In the genomic region with DNA sequence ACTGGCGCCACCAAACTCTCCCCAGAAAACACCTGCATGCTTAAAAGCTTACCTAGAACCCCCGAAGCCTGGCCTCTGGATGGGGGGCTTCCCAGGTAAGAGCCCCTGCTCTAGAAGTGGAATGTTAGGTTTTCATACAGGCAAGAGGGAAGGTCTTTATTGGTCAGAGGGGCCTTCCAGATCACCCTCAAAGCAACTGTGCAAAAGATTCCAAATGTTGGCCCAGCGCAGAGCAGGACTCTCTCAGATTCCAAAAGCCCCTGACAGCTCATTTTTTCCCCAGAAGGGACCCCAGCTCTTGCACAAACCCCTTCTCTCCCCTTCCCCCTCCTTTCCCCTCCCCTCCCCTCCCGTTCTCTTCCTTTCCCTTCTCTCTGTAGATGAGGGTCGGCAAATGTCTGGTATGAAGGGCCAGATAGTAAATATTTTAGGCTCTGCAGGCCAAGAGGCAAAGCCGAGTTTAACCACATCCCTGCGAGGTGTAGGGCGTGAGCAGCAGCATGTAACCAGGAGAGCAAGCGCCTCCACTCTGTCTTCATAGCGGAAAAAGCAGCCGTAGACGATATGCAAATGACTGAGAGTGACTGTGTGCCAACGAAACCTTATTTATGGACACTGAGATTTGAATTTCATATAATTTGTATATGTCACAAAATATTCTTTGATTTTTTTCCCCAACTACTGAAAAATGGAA, we compare ENCODE assay signal across 8 cellular contexts.
DNase-seq lines count a peak whose midpoint lies in the region; ATAC-seq lines count a peak whose summit lies in the region.

No MANE protein-coding gene starts in this region.

- H2AFZ ChIP-seq in Karpas-422 (ENCODE audit: low read length), result no peak overlapping the region

- H3K79me2 ChIP-seq in Karpas-422 (ENCODE audit: low read length), result no peaks in the 10 kb centered on the region

- H3K4me3 ChIP-seq in Karpas-422 (ENCODE audit: low read length), result peak overlapping the region; percentile 52

- CTCF ChIA-PET in activated CD4-positive, alpha-beta memory T cell treated with anti-CD3 and anti-CD28 coated beads, Interleukin-2, amount 10 ng/mL, durations not matched to agents 7 days and 5 days (lab: Charles Lee), result interaction anchor here (1.4 to 2.2 kb wide), 5 partner anchors 20 to 79 kb away, joined by 3 to 11 read pairs (median 5); no protein-coding TSS in a partner anchor

- H4K20me1 ChIP-seq in Karpas-422 (ENCODE audit: insufficient read depth, low read depth, low read length), result peaks cover 12% of the 10 kb centered on the region; the same call in 1 of the 2 replicates

- H3K9me2 ChIP-seq in Karpas-422 (replicated peaks; ENCODE audit: insufficient read depth, low read length), result no peaks in the 10 kb centered on the region

- DNase-seq in ELF-1 (ENCODE audit: low read depth, low spot score) (peak; percentile 9), Karpas-422 (peak; percentile 91), glomerular visceral epithelial cell (ENCODE audit: extremely low spot score) (peak; percentile 58), retina (no peak), COR-L47 (lab: John Stamatoyannopoulos, UW) (no peak)
- peak; percentile 81 for DNase-seq in activated CD4-positive, alpha-beta memory T cell treated with anti-CD3 and anti-CD28 coated beads, Interleukin-2, amount 10 ng/mL, durations not matched to agents 7 days and 5 days
- peak in 2 of 3 experiments; percentile 28 to 65 for DNase-seq in stimulated activated CD4-positive, alpha-beta T cell treated with anti-CD3 and anti-CD28 coated beads, TNF-alpha, amount 100 ng/mL, for 24 hours (ENCODE audit: low read depth in 3 of 3)

- peak; percentile 82 for ATAC-seq in GM21526 (IDR thresholded peaks at IDR 0.05; ENCODE audit: low FRiP score, unreplicated experiment)

- H3K9me3 Mint-ChIP-seq in activated CD4-positive, alpha-beta memory T cell treated with anti-CD3 and anti-CD28 coated beads, Interleukin-2, amount 10 ng/mL, durations not matched to agents 7 days and 5 days, result no peaks in the 10 kb centered on the region

- POLR2A ChIA-PET in activated CD4-positive, alpha-beta memory T cell treated with anti-CD3 and anti-CD28 coated beads, Interleukin-2, amount 10 ng/mL, durations not matched to agents 7 days and 5 days (lab: Charles Lee), result interaction anchor here (1.0 to 5.8 kb wide), 24 partner anchors 9 to 980 kb away, joined by 3 to 75 read pairs (median 6); a partner anchor contains a TSS

- H3K27me3 ChIP-seq in Karpas-422 (ENCODE audit: low read length), result no peaks in the 10 kb centered on the region; the same call in 1 of the 2 replicates

- H3K9ac ChIP-seq in Karpas-422 (ENCODE audit: low read length), result peak overlapping the region; percentile 46

- peak overlapping the region; percentile 81 for H3K4me3 Mint-ChIP-seq in activated CD4-positive, alpha-beta memory T cell treated with anti-CD3 and anti-CD28 coated beads, Interleukin-2, amount 10 ng/mL, durations not matched to agents 7 days and 5 days

- peaks cover 28% of the 10 kb centered on the region for H3K36me3 Mint-ChIP-seq in activated CD4-positive, alpha-beta memory T cell treated with anti-CD3 and anti-CD28 coated beads, Interleukin-2, amount 10 ng/mL, durations not matched to agents 7 days and 5 days (ENCODE audit: low read depth)

- peak overlapping the region; percentile 51 for H3K27ac ChIP-seq in Karpas-422 (ENCODE audit: low read length)

- H3K4me1 ChIP-seq in Karpas-422 (ENCODE audit: low read length), result peaks cover 55% of the 10 kb centered on the region

- H3K4me2 ChIP-seq in Karpas-422 (ENCODE audit: low read depth, low read length, poor library complexity, severe bottlenecking), result peak overlapping the region; percentile 70

- H3K27ac Mint-ChIP-seq in activated CD4-positive, alpha-beta memory T cell treated with anti-CD3 and anti-CD28 coated beads, Interleukin-2, amount 10 ng/mL, durations not matched to agents 7 days and 5 days, result peak overlapping the region; percentile 97

- H3K27me3 Mint-ChIP-seq in activated CD4-positive, alpha-beta memory T cell treated with anti-CD3 and anti-CD28 coated beads, Interleukin-2, amount 10 ng/mL, durations not matched to agents 7 days and 5 days, result no peaks in the 10 kb centered on the region

- H3K9me3 ChIP-seq in Karpas-422 (ENCODE audit: low read length), result no peaks in the 10 kb centered on the region

- H3K4me1 Mint-ChIP-seq in activated CD4-positive, alpha-beta memory T cell treated with anti-CD3 and anti-CD28 coated beads, Interleukin-2, amount 10 ng/mL, durations not matched to agents 7 days and 5 days, result peaks cover 87% of the 10 kb centered on the region

- no peaks in the 10 kb centered on the region for H3K36me3 ChIP-seq in Karpas-422 (ENCODE audit: insufficient read depth, low read length)

Comparison
In these comparisons a context has a peak if more than half of its experiments do, and no peak if none do; other contexts are left out.
1. DNase-seq: peak in ELF-1 (single experiment), Karpas-422 (single experiment), activated CD4-positive, alpha-beta memory T cell treated with anti-CD3 and anti-CD28 coated beads, Interleukin-2, amount 10 ng/mL, durations not matched to agents 7 days and 5 days (single experiment), glomerular visceral epithelial cell (single experiment) and stimulated activated CD4-positive, alpha-beta T cell treated with anti-CD3 and anti-CD28 coated beads, TNF-alpha, amount 100 ng/mL, for 24 hours (2 of 3); none in retina (single experiment) and COR-L47 (single experiment).